15 cellular contexts compared by ENCODE assay signal in genomic region chr2:196201229-196201998, GRCh38. TPM values are rescaled to one million over a fixed set of nuclear protein-coding genes. Genes with fewer than 3 reads are reported as not detected.
DNase-seq lines count a peak whose midpoint lies in the region; ATAC-seq, FAIRE-seq and TF ChIP-seq lines count a peak whose summit lies in the region.
"Had no signal": no experiment of that assay in that cellular context is flagged by ENCODE, and none has a peak within 500 bp of the region (broad histone marks: within the 10 kb centered on the region; RNA-seq: fewer than 3 reads in every experiment).

No MANE protein-coding gene starts in this region.

- H3K27me3 ChIP-seq in endothelial cell of umbilical vein (ENCODE audit: control insufficient read depth in 2 of 2, insufficient read depth in 2 of 2, low read length in 2 of 2) (no peaks in the 10 kb centered on the region), small intestine (ENCODE audit: control insufficient read depth in 2 of 2, insufficient read depth in 2 of 2, low read length in 2 of 2) (no peaks in the 10 kb centered on the region), body of pancreas (no peaks in the 10 kb centered on the region)

- H3K27ac ChIP-seq in endothelial cell of umbilical vein (ENCODE audit: insufficient read depth, low read depth, low read length) (peak overlapping the region; percentile 18), small intestine (ENCODE audit: low read depth in 1 of 2, low read length in 1 of 2) (peak overlapping the region; percentile 64 to 73), body of pancreas (no peak overlapping the region)
- H3K27ac ChIP-seq: HL-60 had no signal

- ATAC-seq in activated T-cell treated with anti-CD3 and anti-CD28 coated beads, Interleukin-2, amount 50 U/mL, for 4 hours, result no peak
- ATAC-seq in body of pancreas (no peak), GM18519 (IDR thresholded peaks at IDR 0.05; ENCODE audit: low FRiP score, unreplicated experiment) (no peak)
- ATAC-seq: left lobe of liver had no signal

- WGBS in small intestine, 3 donors, result 66 to 78% (median 72%) methylated on average over 5 of the region's 5 CpGs
- WGBS in body of pancreas, 2 donors, result 70 to 75% methylated on average over 5 of the region's 5 CpGs

- TF ChIP-seq CTCF in endothelial cell of umbilical vein (IDR thresholded peaks at IDR 0.05; ENCODE audit: extremely low read depth in 1 of 2, insufficient read depth in 1 of 2, low read depth in 1 of 2, low read length in 2 of 2) (no peak), body of pancreas (IDR thresholded peaks at IDR 0.05) (no peak)

- TF ChIP-seq POLR2A in endothelial cell of umbilical vein (IDR thresholded peaks at IDR 0.05; ENCODE audit: low read depth, low read length) (no peak), body of pancreas (IDR thresholded peaks at IDR 0.05) (no peak)

- no peaks in the 10 kb centered on the region for H3K27me3 Mint-ChIP-seq in activated T-cell treated with anti-CD3 and anti-CD28 coated beads, Interleukin-2, amount 50 U/mL, for 4 hours (ENCODE audit: low read depth)
- no peaks in the 10 kb centered on the region for H3K27me3 Mint-ChIP-seq in T-helper 1 cell treated with Interleukin-12 subunit alpha and Interleukin-12 subunit beta and Interleukin-4 antibody, amounts not matched to agents 30 μg/mL and 1 μg/mL, for 36 hours (ENCODE audit: low read depth)

- H3K4me3 ChIP-seq in endothelial cell of umbilical vein (replicated peaks in 1 of 3; ENCODE audit: insufficient read depth in 1 of 3, low read depth in 1 of 3, low read length in 3 of 3), result peak overlapping the region in 1 of 3 experiments; percentile 6
- H3K4me3 ChIP-seq in small intestine (ENCODE audit: low read depth in 1 of 2, low read length in 2 of 2), result no peak overlapping the region
- no peak overlapping the region for H3K4me3 ChIP-seq in body of pancreas

- H4K20me1 ChIP-seq in endothelial cell of umbilical vein (replicated peaks; ENCODE audit: control insufficient read depth, extremely low read depth, insufficient read depth, low read length), result peaks cover 2% of the 10 kb centered on the region

- dilution Hi-C loops in endothelial cell of umbilical vein (cut with MboI; ENCODE audit: extremely low pct_ligation_motif_present, low sequenced_read_pairs), result no loop called here

- H3K79me2 ChIP-seq in endothelial cell of umbilical vein (ENCODE audit: control insufficient read depth, insufficient read depth, low read length), result no peaks in the 10 kb centered on the region

- H3K9me1 ChIP-seq in endothelial cell of umbilical vein (replicated peaks; ENCODE audit: control insufficient read depth, extremely low read depth, insufficient read depth, low read length), result peaks cover 3% of the 10 kb centered on the region

- H3K9ac ChIP-seq in endothelial cell of umbilical vein (replicated peaks; ENCODE audit: extremely low read depth, insufficient read depth, low read length), result peak overlapping the region; percentile 22

- H3K4me1 ChIP-seq in endothelial cell of umbilical vein (ENCODE audit: control insufficient read depth, extremely low read depth, insufficient read depth, low read length) (peaks cover 20% of the 10 kb centered on the region), small intestine (ENCODE audit: control insufficient read depth in 2 of 2, insufficient read depth in 1 of 2, low read depth in 1 of 2, low read length in 1 of 2) (peaks cover 0 to 2% of the 10 kb centered on the region in 2 donors), body of pancreas (no peaks in the 10 kb centered on the region)

- POLR2A ChIA-PET in endothelial cell of umbilical vein (lab: Charles Lee), result no interaction called here

- H3K9me3 ChIP-seq in endothelial cell of umbilical vein (replicated peaks; ENCODE audit: control insufficient read depth, insufficient read depth, low read length) (no peaks in the 10 kb centered on the region), small intestine (ENCODE audit: control insufficient read depth, low read depth) (no peaks in the 10 kb centered on the region), body of pancreas (no peaks in the 10 kb centered on the region)

- peak overlapping the region; percentile 31 for H3K4me2 ChIP-seq in endothelial cell of umbilical vein (ENCODE audit: insufficient read depth, low read length)

- FAIRE-seq in endothelial cell of umbilical vein (lab: Jason Lieb, UNC), result no peak
- no peak for FAIRE-seq in small intestine (lab: Jason Lieb, UNC)
- FAIRE-seq: urothelium cell line had no signal

- no peaks in the 10 kb centered on the region for H3K36me3 Mint-ChIP-seq in activated T-cell treated with anti-CD3 and anti-CD28 coated beads, Interleukin-2, amount 50 U/mL, for 4 hours (ENCODE audit: insufficient read depth)
- peaks cover 4% of the 10 kb centered on the region for H3K36me3 Mint-ChIP-seq in T-helper 1 cell treated with Interleukin-12 subunit alpha and Interleukin-12 subunit beta and Interleukin-4 antibody, amounts not matched to agents 30 μg/mL and 1 μg/mL, for 36 hours (ENCODE audit: low read depth)

- peak overlapping the region; percentile 62 for H3K4me3 Mint-ChIP-seq in activated T-cell treated with anti-CD3 and anti-CD28 coated beads, Interleukin-2, amount 50 U/mL, for 4 hours
- peak overlapping the region; percentile 22 for H3K4me3 Mint-ChIP-seq in T-helper 1 cell treated with Interleukin-12 subunit alpha and Interleukin-12 subunit beta and Interleukin-4 antibody, amounts not matched to agents 30 μg/mL and 1 μg/mL, for 36 hours

- H3K9me3 Mint-ChIP-seq in activated T-cell treated with anti-CD3 and anti-CD28 coated beads, Interleukin-2, amount 50 U/mL, for 4 hours, result peaks cover 4% of the 10 kb centered on the region
- H3K9me3 Mint-ChIP-seq in T-helper 1 cell treated with Interleukin-12 subunit alpha and Interleukin-12 subunit beta and Interleukin-4 antibody, amounts not matched to agents 30 μg/mL and 1 μg/mL, for 36 hours, result peaks cover 4% of the 10 kb centered on the region

- H3K27ac Mint-ChIP-seq in T-helper 1 cell treated with Interleukin-12 subunit alpha and Interleukin-12 subunit beta and Interleukin-4 antibody, amounts not matched to agents 30 μg/mL and 1 μg/mL, for 36 hours, result peak overlapping the region; percentile 82

- CTCF ChIA-PET in endothelial cell of umbilical vein (lab: Charles Lee), result interaction anchor here (0.7 to 1.6 kb wide), 3 partner anchors 11 to 124 kb away, joined by 3 to 10 read pairs (median 3); no protein-coding TSS in a partner anchor

- H3K36me3 ChIP-seq in endothelial cell of umbilical vein (ENCODE audit: control insufficient read depth in 2 of 2, extremely low read depth in 1 of 2, insufficient read depth in 2 of 2, low read length in 2 of 2), result peaks cover 1 to 36% of the 10 kb centered on the region in 2 experiments
- H3K36me3 ChIP-seq in small intestine (ENCODE audit: control insufficient read depth in 2 of 2, insufficient read depth in 2 of 2, low read length in 2 of 2), result no peaks in the 10 kb centered on the region
- H3K36me3 ChIP-seq in body of pancreas (replicated peaks in 1 of 2; ENCODE audit: insufficient read depth in 1 of 2, low read depth in 2 of 2), result no peaks in the 10 kb centered on the region

- no peak for DNase-seq in activated T-cell treated with anti-CD3 and anti-CD28 coated beads, Interleukin-2, amount 50 U/mL, for 4 hours
- no peak for DNase-seq in activated T-cell treated with anti-CD3 and anti-CD28 coated beads, Interleukin-2, amount 50 U/mL, for 48 hours
- peak; percentile 55 for DNase-seq in endothelial cell of umbilical vein (ENCODE audit: low read depth, low spot score)
- DNase-seq in small intestine, result no peak
- no peak for DNase-seq in body of pancreas
- no peak for DNase-seq in DMS114 treated with DMSO at 0.1 percent for 48 hours (lab: John Stamatoyannopoulos, UW; ENCODE audit: unreplicated experiment)
- DNase-seq: aorta; effector CD4-positive, alpha-beta T cell; NCI-H2081 treated with DMSO at 0.1 percent for 48 hours; occipital lobe had no signal

- H2AFZ ChIP-seq in endothelial cell of umbilical vein (ENCODE audit: low read depth, low read length), result no peak overlapping the region

- peaks cover 48% of the 10 kb centered on the region for H3K4me1 Mint-ChIP-seq in activated T-cell treated with anti-CD3 and anti-CD28 coated beads, Interleukin-2, amount 50 U/mL, for 4 hours (ENCODE audit: low read depth)
- H3K4me1 Mint-ChIP-seq in T-helper 1 cell treated with Interleukin-12 subunit alpha and Interleukin-12 subunit beta and Interleukin-4 antibody, amounts not matched to agents 30 μg/mL and 1 μg/mL, for 36 hours (ENCODE audit: low read depth), result peaks cover 40% of the 10 kb centered on the region

- intact Hi-C loops in endothelial cell of umbilical vein (cut with micrococcal nuclease), result no loop called here
- intact Hi-C loops in body of pancreas (cut with DNase I), result no loop called here

- no TSS peak for BruUV-seq in endothelial cell of umbilical vein (replicated peaks; lab: Mats Ljungman, UMichigan)

TF ChIP-seq in endothelial cell of umbilical vein, 7 proteins besides CTCF, POLR2A, EP300 and RAD21:
- TF ChIP-seq EZH2 (IDR thresholded peaks at IDR 0.05; ENCODE audit: borderline replicate concordance, low read depth, low read length, severe bottlenecking) (no peak), POLR2AphosphoS5 (IDR thresholded peaks at IDR 0.05; ENCODE audit: insufficient read depth, low read depth, low read length) (no peak)
TF ChIP-seq in endothelial cell of umbilical vein: peak in this region for 0.

RNA-seq across cellular contexts. Expression of gene STK17B, which starts 30.0 kb away (rescaled TPM):
- 100 to 1,000 TPM; 107 to 166 (median 129) TPM for total RNA-seq in activated T-cell treated with anti-CD3 and anti-CD28 coated beads, Interleukin-2, amount 50 U/mL, for 4 hours
- 12.4 and 16.6 TPM in 2 replicates for total RNA-seq in endothelial cell of umbilical vein
- 2.0 and 2.5 TPM in 2 replicates for polyA plus RNA-seq in endothelial cell of umbilical vein
- 3.0 and 3.2 TPM in 2 replicates for polyA plus RNA-seq in endothelial cell of umbilical vein (2011; cell fraction: cytosol; rRNA removed)
- 4.0 and 5.1 TPM in 2 replicates for polyA plus RNA-seq in endothelial cell of umbilical vein (2011; cell fraction: nucleus; rRNA removed)
- 5.3 and 9.4 TPM in 2 replicates for polyA plus RNA-seq in endothelial cell of umbilical vein (2012)
- polyA minus RNA-seq in endothelial cell of umbilical vein, result 5.6 and 6.5 TPM in 2 replicates
- 6.6 TPM for polyA minus RNA-seq in endothelial cell of umbilical vein (2011; cell fraction: cytosol; rRNA and poly(A)+ RNA removed)
- polyA minus RNA-seq in endothelial cell of umbilical vein (2011; cell fraction: nucleus; rRNA and poly(A)+ RNA removed), result 7.5 and 15.1 TPM in 2 replicates
- polyA plus RNA-seq in small intestine, result 10 to 100 TPM in 2 of 3 donors, 1 to 10 TPM in 1; 6.7 to 27.7 (median 23.2) TPM
- total RNA-seq in body of pancreas, result 10 to 100 TPM in 1 of 2 donors, 1 to 10 TPM in 1; 7.9 to 16.9 TPM

Comparison
In these comparisons a context has a peak if more than half of its experiments do, and no peak if none do; other contexts are left out.
1. H3K27ac ChIP-seq: peak in endothelial cell of umbilical vein (single experiment) and small intestine (2 of 2); none in body of pancreas (0 of 4).